ENCODE assay signal across 11 cellular contexts in the genomic region with DNA sequence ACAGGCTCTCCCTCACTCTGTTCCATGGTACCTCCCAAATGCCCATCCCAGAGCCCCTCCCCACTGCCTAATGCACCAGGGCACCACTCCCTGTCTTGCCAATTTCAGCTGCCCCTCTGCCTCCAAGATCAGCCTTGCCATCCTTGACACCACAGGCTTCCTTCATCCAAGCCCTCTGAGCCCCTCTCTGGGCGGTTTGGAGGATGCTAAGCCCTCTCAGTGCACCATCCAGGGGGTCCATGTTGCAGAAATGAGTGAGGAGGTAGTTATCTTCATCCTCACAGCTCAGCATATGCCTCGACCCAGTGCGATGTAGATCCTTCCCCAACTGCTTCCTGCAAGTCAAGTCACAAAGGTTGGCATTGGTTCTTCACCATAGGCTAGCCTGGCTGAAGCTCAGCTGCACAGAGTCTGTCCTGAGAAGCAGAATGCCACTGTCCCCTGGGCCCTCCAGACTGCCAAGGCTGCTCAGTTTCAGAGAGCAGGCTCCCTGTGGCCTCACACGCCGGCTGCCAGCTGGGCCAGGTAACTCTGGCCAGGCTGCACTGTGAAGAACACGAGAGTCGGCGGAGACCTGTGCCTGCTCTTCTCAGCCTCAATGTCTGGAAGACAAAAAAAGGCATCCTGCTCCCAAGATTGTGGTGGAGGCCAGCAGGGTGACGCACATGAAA. TPM values are rescaled to one million over a fixed set of nuclear protein-coding genes. Genes with fewer than 3 reads are reported as not detected.
DNase-seq lines count a peak whose midpoint lies in the region; ATAC-seq and TF ChIP-seq lines count a peak whose summit lies in the region.
"Had no signal": no experiment of that assay in that cellular context is flagged by ENCODE, and none has a peak within 500 bp of the region (broad histone marks: within the 10 kb centered on the region; RNA-seq: fewer than 3 reads in every experiment).

No MANE protein-coding gene starts in this region.

- no peak overlapping the region for H3K4me3 ChIP-seq in adipocyte (ENCODE audit: low read length)
- H3K4me3 ChIP-seq in mesodermal cell (ENCODE audit: extremely low read depth, insufficient read depth, low read length, poor library complexity, severe bottlenecking), result no peak overlapping the region
- no peak overlapping the region for H3K4me3 ChIP-seq in OCI-LY7 (ENCODE audit: low read depth, low read length, poor library complexity, severe bottlenecking)
- H3K4me3 ChIP-seq: right lobe of liver had no signal

- H3K4me1 ChIP-seq in adipocyte (ENCODE audit: control insufficient read depth, insufficient read depth, low read length) (peaks cover 28% of the 10 kb centered on the region), mesodermal cell (ENCODE audit: control insufficient read depth, insufficient read depth, low read length, poor library complexity, severe bottlenecking) (peaks cover 28% of the 10 kb centered on the region), OCI-LY7 (ENCODE audit: insufficient read depth, low read length, poor library complexity, severe bottlenecking) (peaks cover 18% of the 10 kb centered on the region)
- H3K4me1 ChIP-seq: right lobe of liver had no signal

- TF ChIP-seq CTCF in natural killer cell (IDR thresholded peaks at IDR 0.05) (no peak), OCI-LY7 (conservative IDR thresholded peaks at IDR 0.05; ENCODE audit: low read length) (no peak)

- H2AFZ ChIP-seq in OCI-LY7 (ENCODE audit: low read length), result no peak overlapping the region

- DNase-seq in natural killer cell treated with Interleukin-12 subunit alpha and Interleukin-12 subunit beta and Interleukin-15 and Interleukin-18, amount 100 ng/mL, for 72 hours (ENCODE audit: low spot score), result peak; percentile 49
- DNase-seq in natural killer cell, result no peak
- no peak for DNase-seq in adipocyte (ENCODE audit: low read depth)
- DNase-seq in HCEC 1CT, result no peak
- no peak for DNase-seq in OCI-LY7 (ENCODE audit: low spot score)
- DNase-seq: NCI-H1092 had no signal

- intact Hi-C loops in natural killer cell (cut with micrococcal nuclease), result no loop called here
- intact Hi-C loops in OCI-LY7 (cut with micrococcal nuclease; ENCODE audit: unreplicated experiment), result no loop called here

- H3K27ac ChIP-seq in mesodermal cell (ENCODE audit: low read depth, low read length, severe bottlenecking) (peak overlapping the region; percentile 30), OCI-LY7 (ENCODE audit: low read depth, low read length, poor library complexity, severe bottlenecking) (no peak overlapping the region)
- H3K27ac ChIP-seq: right lobe of liver had no signal

- peaks cover 9 to 12% of the 10 kb centered on the region in 2 donors for H3K4me1 Mint-ChIP-seq in natural killer cell treated with Interleukin-12 subunit alpha and Interleukin-12 subunit beta and Interleukin-15 and Interleukin-18, amount 100 ng/mL, for 72 hours (ENCODE audit: low read depth in 2 of 2)
- H3K4me1 Mint-ChIP-seq in natural killer cell, result no peaks in the 10 kb centered on the region

- no peaks in the 10 kb centered on the region for H3K9me2 ChIP-seq in OCI-LY7 (ENCODE audit: insufficient read depth, low read length)

- POLR2A ChIA-PET in OCI-LY7 (lab: Charles Lee), result interaction anchor here (0.6 to 1.3 kb wide), 3 partner anchors 9 to 63 kb away, joined by 3 to 4 read pairs (median 3); no protein-coding TSS in a partner anchor

- no peak for ATAC-seq in natural killer cell treated with Interleukin-12 subunit alpha and Interleukin-12 subunit beta and Interleukin-15 and Interleukin-18, amount 100 ng/mL, for 72 hours
- no peak for ATAC-seq in natural killer cell
- ATAC-seq in HG02610 (IDR thresholded peaks at IDR 0.05; ENCODE audit: unreplicated experiment), result no peak
- ATAC-seq in GM18907 (IDR thresholded peaks at IDR 0.05; ENCODE audit: unreplicated experiment), result no peak

- H3K27me3 ChIP-seq in adipocyte (replicated peaks; ENCODE audit: control insufficient read depth, insufficient read depth, low read length), result peaks cover 3% of the 10 kb centered on the region
- H3K27me3 ChIP-seq: right lobe of liver had no signal

- BruUV-seq in OCI-LY7 (replicated peaks; lab: Mats Ljungman, UMichigan), result no TSS peak

- no peaks in the 10 kb centered on the region for H3K9me3 ChIP-seq in adipocyte (ENCODE audit: control insufficient read depth, low read length)
- peaks cover 3% of the 10 kb centered on the region for H3K9me3 ChIP-seq in mesodermal cell (ENCODE audit: control insufficient read depth, low read length)
- H3K9me3 ChIP-seq in OCI-LY7 (ENCODE audit: low read length), result peaks cover 10% of the 10 kb centered on the region
- H3K9me3 ChIP-seq: right lobe of liver had no signal

- no peaks in the 10 kb centered on the region for H3K36me3 ChIP-seq in adipocyte (ENCODE audit: control insufficient read depth, insufficient read depth, low read length, severe bottlenecking)
- H3K36me3 ChIP-seq in mesodermal cell (ENCODE audit: control insufficient read depth, insufficient read depth, low read length), result no peaks in the 10 kb centered on the region
- peaks cover 25% of the 10 kb centered on the region for H3K36me3 ChIP-seq in OCI-LY7 (ENCODE audit: insufficient read depth, low read length)
- H3K36me3 ChIP-seq: right lobe of liver had no signal

- no peaks in the 10 kb centered on the region for H3K27me3 Mint-ChIP-seq in natural killer cell treated with Interleukin-12 subunit alpha and Interleukin-12 subunit beta and Interleukin-15 and Interleukin-18, amount 100 ng/mL, for 72 hours
- H3K27me3 Mint-ChIP-seq in natural killer cell (ENCODE audit: low read depth in 2 of 2), result peaks cover 0 to 6% of the 10 kb centered on the region in 2 donors

- H3K79me2 ChIP-seq in OCI-LY7 (ENCODE audit: insufficient read depth, low read depth, low read length), result no peaks in the 10 kb centered on the region

- no peaks in the 10 kb centered on the region for H3K36me3 Mint-ChIP-seq in natural killer cell treated with Interleukin-12 subunit alpha and Interleukin-12 subunit beta and Interleukin-15 and Interleukin-18, amount 100 ng/mL, for 72 hours
- no peaks in the 10 kb centered on the region for H3K36me3 Mint-ChIP-seq in natural killer cell

- peak overlapping the region; percentile 4 for H3K9ac ChIP-seq in adipocyte (ENCODE audit: low read length)

- CTCF ChIA-PET in OCI-LY7 (lab: Charles Lee; ENCODE audit: unreplicated experiment), result no interaction called here

- no peaks in the 10 kb centered on the region for H4K20me1 ChIP-seq in OCI-LY7 (ENCODE audit: insufficient read depth, low read length)

- H3K4me3 Mint-ChIP-seq in natural killer cell treated with Interleukin-12 subunit alpha and Interleukin-12 subunit beta and Interleukin-15 and Interleukin-18, amount 100 ng/mL, for 72 hours, result no peak overlapping the region
- no peak overlapping the region for H3K4me3 Mint-ChIP-seq in natural killer cell
- H3K4me3 Mint-ChIP-seq: activated T-cell treated with anti-CD3 and anti-CD28 coated beads, Interleukin-2, amount 50 U/mL, for 72 hours had no signal

- WGBS in mesodermal cell (ENCODE audit: insufficient coverage in 2 of 2), 2 experiments, result 89 to 91% methylated on average over 8 of the region's 9 CpGs

- H3K27ac Mint-ChIP-seq in natural killer cell treated with Interleukin-12 subunit alpha and Interleukin-12 subunit beta and Interleukin-15 and Interleukin-18, amount 100 ng/mL, for 72 hours, result peak overlapping the region in 1 of 2 donors; percentile 14
- H3K27ac Mint-ChIP-seq in natural killer cell, result peak overlapping the region in 1 of 2 donors; percentile 57
- H3K27ac Mint-ChIP-seq: activated T-cell treated with anti-CD3 and anti-CD28 coated beads, Interleukin-2, amount 50 U/mL, for 72 hours had no signal

- no peak overlapping the region for H3K4me2 ChIP-seq in OCI-LY7 (ENCODE audit: low read length)

- H3K9me3 Mint-ChIP-seq in natural killer cell treated with Interleukin-12 subunit alpha and Interleukin-12 subunit beta and Interleukin-15 and Interleukin-18, amount 100 ng/mL, for 72 hours, result no peaks in the 10 kb centered on the region
- no peaks in the 10 kb centered on the region for H3K9me3 Mint-ChIP-seq in natural killer cell
- H3K9me3 Mint-ChIP-seq: activated T-cell treated with anti-CD3 and anti-CD28 coated beads, Interleukin-2, amount 50 U/mL, for 72 hours had no signal

RNA-seq across cellular contexts. Expression of gene MAP3K2, which starts 9.9 kb away (rescaled TPM):
- total RNA-seq in natural killer cell treated with Interleukin-12 subunit alpha and Interleukin-12 subunit beta and Interleukin-15 and Interleukin-18, amount 100 ng/mL, for 72 hours, result 10 to 100 TPM; 59.0 to 64.6 TPM
- total RNA-seq in natural killer cell (100 to 1,000 TPM in 2 of 3 donors, 10 to 100 TPM in 1; 99.4 to 109 (median 106) TPM), OCI-LY7 (2022) (52.5 and 55.9 TPM in 2 replicates)
- polyA plus RNA-seq in mesodermal cell (2013, experiment 1 of 2), result 14.7 TPM
- 14.7 TPM for polyA plus RNA-seq in mesodermal cell (2013, experiment 2 of 2)
- total RNA-seq in OCI-LY7 (2014; rRNA removed; shearing (Covaris generic)), result 33.2 and 47.5 TPM in 2 replicates

RNA-seq across cellular contexts. Expression of gene PROC, which starts 20.5 kb away (rescaled TPM):
- total RNA-seq in natural killer cell treated with Interleukin-12 subunit alpha and Interleukin-12 subunit beta and Interleukin-15 and Interleukin-18, amount 100 ng/mL, for 72 hours, result not detected
- total RNA-seq in natural killer cell (not detected), OCI-LY7 (2022) (0.59 TPM in 1 of 2 replicates, not detected in the other)
- not detected for polyA plus RNA-seq in mesodermal cell (2013, experiment 1 of 2)
- polyA plus RNA-seq in mesodermal cell (2013, experiment 2 of 2), result not detected
- total RNA-seq in OCI-LY7 (2014; rRNA removed; shearing (Covaris generic)), result 0.41 TPM in 1 of 2 replicates, not detected in the other
